31 cellular contexts compared by ENCODE assay signal in the genomic region with DNA sequence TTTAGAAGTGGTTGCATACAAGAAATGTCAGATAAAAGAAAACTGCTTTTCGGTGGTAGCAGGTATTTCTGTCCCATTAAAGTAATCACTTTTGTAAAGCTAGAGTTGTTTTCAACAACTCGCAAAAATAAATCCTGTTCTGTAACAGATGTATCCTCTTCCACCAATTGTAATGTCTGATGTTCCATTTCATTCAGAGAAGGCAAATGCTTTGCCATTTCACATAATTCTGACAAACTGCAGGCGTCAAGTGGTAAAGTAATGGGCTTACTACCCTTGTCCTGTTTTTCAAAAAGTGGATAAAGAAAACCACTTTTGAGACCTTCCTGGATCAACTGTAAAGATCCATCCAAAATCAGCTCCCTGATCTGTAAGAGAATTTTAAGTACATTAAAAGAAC. TPM values are rescaled to one million over a fixed set of nuclear protein-coding genes. Genes with fewer than 3 reads are reported as not detected.
"Had no signal": no experiment of that assay in that cellular context is flagged by ENCODE, and none has a peak within 500 bp of the region (broad histone marks: within the 10 kb centered on the region; RNA-seq: fewer than 3 reads in every experiment).

No MANE protein-coding gene starts in this region.

- H3K36me3 ChIP-seq: breast epithelium, cardiac muscle cell, colonic mucosa, WERI-Rb-1 had no signal

- H3K27me3 ChIP-seq: ascending aorta, breast epithelium, cardiac muscle cell, colonic mucosa had no signal

- ATAC-seq: activated CD4-positive, CD25-positive, alpha-beta regulatory T cell treated with anti-CD3 and anti-CD28 coated beads, Interleukin-2, amount 50 U/mL, for 24 hours; activated CD8-positive, alpha-beta T cell treated with anti-CD3 and anti-CD28 coated beads, Interleukin-2, amount 10 ng/mL, durations not matched to agents 7 days and 5 days; activated naive CD4-positive, alpha-beta T cell treated with anti-CD3 and anti-CD28 coated beads, Interleukin-2, amount 50 U/mL, for 72 hours; activated T-cell treated with anti-CD3 and anti-CD28 coated beads, Interleukin-2, amount 50 U/mL, for 72 hours; effector memory CD8-positive, alpha-beta T cell; esophagus mucosa; T-cell had no signal

- DNase-seq: activated B cell treated with CpG ODN at 0.5 μM for 24 hours; activated CD4-positive, alpha-beta T cell treated with anti-CD3 and anti-CD28 coated beads for 48 hours; activated CD4-positive, alpha-beta T cell treated with anti-CD3 and anti-CD28 coated beads, Interleukin-2, amount 50 U/mL, for 1 hour; activated CD4-positive, alpha-beta T cell treated with anti-CD3 and anti-CD28 coated beads, Interleukin-2, amount 50 U/mL, for 48 hours; activated CD8-positive, alpha-beta memory T cell treated with anti-CD3 and anti-CD28 coated beads, Interleukin-2, amount 50 U/mL, for 48 hours; activated CD8-positive, alpha-beta T cell treated with anti-CD3 and anti-CD28 coated beads, Interleukin-2, amount 10 ng/mL, durations not matched to agents 7 days and 5 days; activated gamma-delta T cell; activated naive CD4-positive, alpha-beta T cell; activated naive CD4-positive, alpha-beta T cell treated with anti-CD3 and anti-CD28 coated beads, Interleukin-2, amount 10 ng/mL, durations not matched to agents 7 days and 5 days; activated naive CD8-positive, alpha-beta T cell treated with anti-CD3 and anti-CD28 coated beads, Interleukin-2, amount 10 ng/mL, durations not matched to agents 7 days and 5 days; activated T-cell treated with anti-CD3 and anti-CD28 coated beads for 4 hours; activated T-cell treated with anti-CD3 and anti-CD28 coated beads, Interleukin-2, amount 50 U/mL, for 24 hours; activated T-cell treated with anti-CD3 and anti-CD28 coated beads, Interleukin-2, amount 50 U/mL, for 72 hours; central memory CD4-positive, alpha-beta T cell; cerebellar nuclear complex; colonic mucosa; effector CD4-positive, alpha-beta T cell; effector memory CD8-positive, alpha-beta T cell; foreskin fibroblast; head of caudate nucleus; SW 1271; T-cell; T1000; WERI-Rb-1 had no signal

- H3K4me3 ChIP-seq: ascending aorta, breast epithelium, cardiac muscle cell, colonic mucosa had no signal

- H3K4me1 ChIP-seq: ascending aorta, breast epithelium, colonic mucosa had no signal

- H3K9me3 ChIP-seq: ascending aorta, breast epithelium, colonic mucosa had no signal

- H3K27ac ChIP-seq: ascending aorta, breast epithelium, cardiac muscle cell, colonic mucosa, WERI-Rb-1 had no signal

- FAIRE-seq: frontal cortex had no signal

RNA-seq across cellular contexts. Expression of a gene that starts 16.6 kb away (rescaled TPM):
- total RNA-seq: ascending aorta had no signal

RNA-seq across cellular contexts. Expression of a gene that starts 16.7 kb away (rescaled TPM):
- total RNA-seq: ascending aorta had no signal
